ENCODE assay signal across 8 cellular contexts in the genomic region with DNA sequence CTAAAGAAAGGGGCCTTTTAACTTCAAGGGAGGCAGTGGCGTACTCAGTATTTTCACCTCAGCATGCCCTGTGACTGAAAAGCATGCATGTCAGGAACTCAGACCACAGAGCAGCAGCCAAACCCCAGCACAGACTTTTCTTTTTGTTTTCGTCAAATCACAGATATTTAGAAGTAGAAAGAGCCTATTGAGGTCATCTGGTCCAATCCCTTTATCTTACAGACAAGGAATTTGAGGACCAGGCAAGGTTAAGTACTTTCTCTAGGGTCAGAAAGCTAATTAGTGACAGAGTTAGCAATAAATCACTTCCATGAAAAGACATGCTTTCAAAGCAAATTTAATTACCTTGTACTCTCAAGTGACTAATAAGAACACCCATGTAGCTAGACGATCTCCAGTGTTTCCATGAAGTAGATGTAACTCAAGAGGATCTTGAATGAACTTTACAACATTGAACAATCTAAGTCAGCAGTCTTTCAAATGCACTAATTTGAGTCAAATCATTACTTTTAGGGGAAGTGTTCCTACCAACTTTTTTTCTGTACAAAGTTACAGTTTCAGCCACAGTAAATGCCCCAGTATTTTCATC. TPM values are rescaled to one million over a fixed set of nuclear protein-coding genes. Genes with fewer than 3 reads are reported as not detected.
DNase-seq lines count a peak whose midpoint lies in the region; ATAC-seq and TF ChIP-seq lines count a peak whose summit lies in the region.

No MANE protein-coding gene starts in this region.

- POLR2A ChIA-PET in activated CD8-positive, alpha-beta T cell treated with anti-CD3 and anti-CD28 coated beads for 36 hours (lab: Charles Lee): no interaction called here

- H3K27ac Mint-ChIP-seq in activated T-cell treated with anti-CD3 and anti-CD28 coated beads, Interleukin-2, amount 50 U/mL, for 72 hours: no peak overlapping the region
- H3K27ac Mint-ChIP-seq in activated CD8-positive, alpha-beta T cell treated with anti-CD3 and anti-CD28 coated beads for 36 hours: peak overlapping the region; percentile 74
- peak overlapping the region; percentile 94 for H3K27ac Mint-ChIP-seq in stimulated activated memory B cell treated with anti-CD40 and anti-IgM and Interleukin-4, amounts not matched to agents 10 μg/mL and 1 μg/mL and 100 μg/mL, for 72 hours

- no peaks in the 10 kb centered on the region for H3K9me3 Mint-ChIP-seq in activated T-cell treated with anti-CD3 and anti-CD28 coated beads, Interleukin-2, amount 50 U/mL, for 72 hours
- H3K9me3 Mint-ChIP-seq in activated CD8-positive, alpha-beta T cell treated with anti-CD3 and anti-CD28 coated beads for 36 hours: no peaks in the 10 kb centered on the region
- H3K9me3 Mint-ChIP-seq in stimulated activated memory B cell treated with anti-CD40 and anti-IgM and Interleukin-4, amounts not matched to agents 10 μg/mL and 1 μg/mL and 100 μg/mL, for 72 hours: no peaks in the 10 kb centered on the region

- H3K27me3 Mint-ChIP-seq in activated T-cell treated with anti-CD3 and anti-CD28 coated beads, Interleukin-2, amount 50 U/mL, for 72 hours (ENCODE audit: low read depth): peaks cover 67% of the 10 kb centered on the region
- H3K27me3 Mint-ChIP-seq in activated CD8-positive, alpha-beta T cell treated with anti-CD3 and anti-CD28 coated beads for 36 hours: peaks cover 33% of the 10 kb centered on the region
- no peaks in the 10 kb centered on the region for H3K27me3 Mint-ChIP-seq in stimulated activated memory B cell treated with anti-CD40 and anti-IgM and Interleukin-4, amounts not matched to agents 10 μg/mL and 1 μg/mL and 100 μg/mL, for 72 hours

- intact Hi-C loops in activated CD8-positive, alpha-beta T cell treated with anti-CD3 and anti-CD28 coated beads for 36 hours (cut with micrococcal nuclease): no loop called here

- DNase-seq in activated T-cell treated with anti-CD3 and anti-CD28 coated beads, Interleukin-2, amount 50 U/mL, for 72 hours: no peak
- DNase-seq in activated T-cell treated with anti-CD3 and anti-CD28 coated beads, Interleukin-2, amount 50 U/mL, for 1 hour: no peak
- DNase-seq in activated CD8-positive, alpha-beta T cell treated with anti-CD3 and anti-CD28 coated beads for 36 hours: peak; percentile 57
- DNase-seq in NCI-H2029 treated with DMSO at 0.1 percent for 48 hours (lab: John Stamatoyannopoulos, UW) (no peak), epidermal melanocyte (ENCODE audit: insufficient read length, low spot score) (no peak)
- DNase-seq in stimulated activated CD4-positive, alpha-beta T cell treated with anti-CD3 and anti-CD28 coated beads, Interleukin-15, amount 100 ng/mL, for 24 hours: no peak

- CTCF ChIA-PET in activated CD8-positive, alpha-beta T cell treated with anti-CD3 and anti-CD28 coated beads for 36 hours (lab: Charles Lee): interaction anchor here (1.0 to 1.3 kb wide), 2 partner anchors 10 to 85 kb away, joined by 3 to 6 read pairs; no protein-coding TSS in a partner anchor

- H3K4me1 Mint-ChIP-seq in activated T-cell treated with anti-CD3 and anti-CD28 coated beads, Interleukin-2, amount 50 U/mL, for 72 hours (ENCODE audit: low read depth): peaks cover 20% of the 10 kb centered on the region
- H3K4me1 Mint-ChIP-seq in activated CD8-positive, alpha-beta T cell treated with anti-CD3 and anti-CD28 coated beads for 36 hours (ENCODE audit: low read depth): peaks cover 22% of the 10 kb centered on the region
- H3K4me1 Mint-ChIP-seq in stimulated activated memory B cell treated with anti-CD40 and anti-IgM and Interleukin-4, amounts not matched to agents 10 μg/mL and 1 μg/mL and 100 μg/mL, for 72 hours: peaks cover 51% of the 10 kb centered on the region

- H3K4me3 Mint-ChIP-seq in activated T-cell treated with anti-CD3 and anti-CD28 coated beads, Interleukin-2, amount 50 U/mL, for 72 hours: peak overlapping the region in 1 of 2 donors; percentile 1
- no peak overlapping the region for H3K4me3 Mint-ChIP-seq in activated CD8-positive, alpha-beta T cell treated with anti-CD3 and anti-CD28 coated beads for 36 hours
- peak overlapping the region; percentile 67 for H3K4me3 Mint-ChIP-seq in stimulated activated memory B cell treated with anti-CD40 and anti-IgM and Interleukin-4, amounts not matched to agents 10 μg/mL and 1 μg/mL and 100 μg/mL, for 72 hours

- no peaks in the 10 kb centered on the region for H3K36me3 Mint-ChIP-seq in activated T-cell treated with anti-CD3 and anti-CD28 coated beads, Interleukin-2, amount 50 U/mL, for 72 hours (ENCODE audit: insufficient read depth in 2 of 2)
- no peaks in the 10 kb centered on the region for H3K36me3 Mint-ChIP-seq in activated CD8-positive, alpha-beta T cell treated with anti-CD3 and anti-CD28 coated beads for 36 hours (ENCODE audit: low read depth)
- peaks cover 3% of the 10 kb centered on the region for H3K36me3 Mint-ChIP-seq in stimulated activated memory B cell treated with anti-CD40 and anti-IgM and Interleukin-4, amounts not matched to agents 10 μg/mL and 1 μg/mL and 100 μg/mL, for 72 hours

- ATAC-seq in activated T-cell treated with anti-CD3 and anti-CD28 coated beads, Interleukin-2, amount 50 U/mL, for 72 hours (replicated peaks in 1 of 2): peak; percentile 95 to 96
- peak; percentile 95 for ATAC-seq in HG02970 (IDR thresholded peaks at IDR 0.05; ENCODE audit: low FRiP score, unreplicated experiment)
- ATAC-seq in activated CD8-positive, alpha-beta T cell treated with anti-CD3 and anti-CD28 coated beads for 36 hours: peak; percentile 91
- peak; percentile 97 for ATAC-seq in stimulated activated memory B cell treated with anti-CD40 and anti-IgM and Interleukin-4, amounts not matched to agents 10 μg/mL and 1 μg/mL and 100 μg/mL, for 72 hours

- no peak for TF ChIP-seq CTCF in activated CD8-positive, alpha-beta T cell treated with anti-CD3 and anti-CD28 coated beads for 36 hours (IDR thresholded peaks at IDR 0.05)

RNA-seq across cellular contexts. Expression of a gene that starts 35.9 kb away (rescaled TPM):
- total RNA-seq in activated T-cell treated with anti-CD3 and anti-CD28 coated beads, Interleukin-2, amount 50 U/mL, for 72 hours: not detected
- total RNA-seq in activated CD8-positive, alpha-beta T cell treated with anti-CD3 and anti-CD28 coated beads for 36 hours: not detected
